In the genomic region with DNA sequence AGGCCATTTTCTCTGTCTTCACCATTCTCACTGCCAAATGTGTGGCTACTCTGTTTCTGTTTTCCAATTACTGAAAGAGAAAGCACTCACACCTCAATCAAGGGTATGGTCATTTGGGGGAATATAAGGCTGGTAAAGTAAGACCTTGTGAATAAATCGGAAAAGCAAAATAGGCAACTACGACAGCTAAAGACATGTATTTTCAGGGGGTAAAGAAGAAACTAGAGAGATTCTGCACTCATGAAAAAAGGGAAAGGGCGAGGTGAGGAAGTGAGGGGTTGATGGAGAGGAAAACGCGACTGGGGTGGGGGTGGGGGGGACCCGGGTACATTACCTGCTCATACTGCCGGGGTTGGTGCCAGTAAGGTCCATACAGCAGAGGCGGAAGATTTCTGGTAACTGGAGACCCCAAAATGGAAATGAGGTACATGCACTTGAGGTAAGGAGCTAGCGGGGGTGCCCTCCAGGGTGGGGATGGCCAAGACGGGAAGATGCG, we compare ENCODE assay signal across 8 cellular contexts. TPM values are rescaled to one million over a fixed set of nuclear protein-coding genes. Genes with fewer than 3 reads are reported as not detected.
DNase-seq lines count a peak whose midpoint lies in the region; ATAC-seq and TF ChIP-seq lines count a peak whose summit lies in the region.

No MANE protein-coding gene starts in this region.

- H3K4me1 ChIP-seq in BLaER1 (peaks cover 26% of the 10 kb centered on the region), body of pancreas (peaks cover 27% of the 10 kb centered on the region), lung (ENCODE audit: control insufficient read depth in 2 of 2, insufficient read depth in 2 of 2, low read length in 2 of 2) (peaks cover 0 to 10% of the 10 kb centered on the region in 2 donors), vagina (peaks cover 29% of the 10 kb centered on the region)

- peak overlapping the region; percentile 93 for H3K4me2 ChIP-seq in BLaER1

- peak overlapping the region; percentile 80 for H3K4me3 ChIP-seq in BLaER1
- peak overlapping the region; percentile 59 to 77 for H3K4me3 ChIP-seq in body of pancreas
- H3K4me3 ChIP-seq in lung: peak overlapping the region; percentile 86
- peak overlapping the region; percentile 63 to 92 for H3K4me3 ChIP-seq in vagina

- H3K27ac ChIP-seq in BLaER1: peak overlapping the region; percentile 86
- H3K27ac ChIP-seq in body of pancreas: peak overlapping the region; percentile 80 to 93 (median 89)
- H3K27ac ChIP-seq in lung (ENCODE audit: low read depth in 1 of 2, low read length in 1 of 2): peak overlapping the region; percentile 82 to 87
- H3K27ac ChIP-seq in vagina: peak overlapping the region; percentile 91

- DNase-seq in body of pancreas (no peak), lung (ENCODE audit: low spot score) (peak; percentile 34), vagina (ENCODE audit: extremely low spot score in 2 of 2) (no peak), GM03348 (ENCODE audit: low spot score) (no peak)

- intact Hi-C loops in body of pancreas (cut with DNase I) (no loop called here), vagina (cut with DNase I) (no loop called here)

- TF ChIP-seq POLR2A in body of pancreas (IDR thresholded peaks at IDR 0.05): no peak
- TF ChIP-seq POLR2A in vagina (IDR thresholded peaks at IDR 0.05): no peak

- H3K9me3 ChIP-seq in BLaER1 (no peaks in the 10 kb centered on the region), body of pancreas (no peaks in the 10 kb centered on the region), lung (ENCODE audit: control insufficient read depth in 2 of 2, insufficient read depth in 1 of 2, low read length in 1 of 2) (no peaks in the 10 kb centered on the region), vagina (no peaks in the 10 kb centered on the region)

- ATAC-seq in HG02973 (IDR thresholded peaks at IDR 0.05; ENCODE audit: unreplicated experiment) (peak; percentile 26), body of pancreas (peak; percentile 13), lung (ENCODE audit: insufficient read depth, low FRiP score) (no peak), GM19035 (IDR thresholded peaks at IDR 0.05; ENCODE audit: unreplicated experiment) (no peak), GM18517 (IDR thresholded peaks at IDR 0.05; ENCODE audit: unreplicated experiment) (no peak)

- H4K20me1 ChIP-seq in BLaER1: peaks cover 89% of the 10 kb centered on the region

- peak overlapping the region; percentile 88 for H3K9ac ChIP-seq in BLaER1

- WGBS in body of pancreas, 2 donors: 2% methylated on average over 11 of the region's 11 CpGs
- 0 to 1% methylated on average over 11 of the region's 11 CpGs for WGBS in lung, 2 donors

- H3K27me3 ChIP-seq in BLaER1: no peaks in the 10 kb centered on the region
- no peaks in the 10 kb centered on the region for H3K27me3 ChIP-seq in body of pancreas
- H3K27me3 ChIP-seq in lung (ENCODE audit: control insufficient read depth, insufficient read depth): no peaks in the 10 kb centered on the region
- no peaks in the 10 kb centered on the region for H3K27me3 ChIP-seq in vagina

- no peak for TF ChIP-seq CTCF in body of pancreas (IDR thresholded peaks at IDR 0.05)
- no peak for TF ChIP-seq CTCF in lung (IDR thresholded peaks at IDR 0.05; ENCODE audit: control extremely low read depth, extremely low read depth)
- TF ChIP-seq CTCF in vagina (IDR thresholded peaks at IDR 0.05): no peak

- H3K36me3 ChIP-seq in BLaER1: peaks cover 21% of the 10 kb centered on the region
- no peaks in the 10 kb centered on the region for H3K36me3 ChIP-seq in body of pancreas (replicated peaks in 1 of 2; ENCODE audit: insufficient read depth in 1 of 2, low read depth in 2 of 2)
- H3K36me3 ChIP-seq in lung (ENCODE audit: control insufficient read depth in 2 of 2, insufficient read depth in 2 of 2, low read length in 2 of 2): peaks cover 0 to under 1% of the 10 kb centered on the region in 2 donors
- no peaks in the 10 kb centered on the region for H3K36me3 ChIP-seq in vagina

RNA-seq across cellular contexts. Expression of a gene that starts 19.3 kb away (rescaled TPM):
- total RNA-seq in body of pancreas (10 to 100 TPM; 33.2 to 72.2 TPM), lung (10 to 100 TPM; 71.6 to 79.6 TPM), vagina (61.1 TPM)
- 10 to 100 TPM; 26.6 to 28.8 TPM for polyA plus RNA-seq in lung

RNA-seq across cellular contexts. Expression of a gene that starts 40.1 kb away (rescaled TPM):
- total RNA-seq in body of pancreas: 10 to 100 TPM; 13.5 to 15.6 TPM
- total RNA-seq in lung: 10 to 100 TPM; 22.3 to 42.7 TPM
- 10 to 100 TPM; 14.8 to 18.5 TPM for polyA plus RNA-seq in lung
- 19.4 TPM for total RNA-seq in vagina

RNA-seq across cellular contexts. Expression of a gene that starts 40.4 kb away (rescaled TPM):
- 10 to 100 TPM; 13.2 to 31.6 TPM for total RNA-seq in body of pancreas
- total RNA-seq in lung: 10 to 100 TPM; 42.8 to 82.9 TPM
- 10 to 100 TPM; 16.4 to 41.3 TPM for polyA plus RNA-seq in lung
- total RNA-seq in vagina: 23.3 TPM

RNA-seq across cellular contexts. Expression of a gene that starts 52.8 kb away (rescaled TPM):
- total RNA-seq in body of pancreas (10 to 100 TPM; 34.6 to 37.1 TPM), lung (10 to 100 TPM; 49.0 to 63.7 TPM), vagina (50.1 TPM)
- polyA plus RNA-seq in lung: 10 to 100 TPM; 45.3 to 45.4 TPM

Comparison
In these comparisons a context has a peak if more than half of its experiments do, and no peak if none do; other contexts are left out.
1. ATAC-seq: peak in HG02973 (single experiment) and body of pancreas (single experiment); none in lung (single experiment), GM19035 (single experiment) and GM18517 (single experiment).
2. Peak in every context shown above with its lines, with median percentiles within 50 percentile points of each other: H3K27ac ChIP-seq and H3K4me3 ChIP-seq.